25 cellular contexts compared by ENCODE assay signal in genomic region chr1:233695901-233696300, GRCh38.
DNase-seq lines count a peak whose midpoint lies in the region; ATAC-seq, FAIRE-seq and TF ChIP-seq lines count a peak whose summit lies in the region.
"Had no signal": no experiment of that assay in that cellular context is flagged by ENCODE, and none has a peak within 500 bp of the region (broad histone marks: within the 10 kb centered on the region; RNA-seq: fewer than 3 reads in every experiment).

No MANE protein-coding gene starts in this region.

- no peak overlapping the region for H3K4me3 ChIP-seq in mammary epithelial cell (replicated peaks in 1 of 3; ENCODE audit: insufficient read depth in 1 of 3, low read depth in 2 of 3, low read length in 3 of 3)
- H3K4me3 ChIP-seq: adrenal gland; BLaER1 treated with 17β-estradiol and CSF1 and Interleukin-3, amounts not matched to agents 10 nM and 100 nM; HAP-1; lower lobe of right lung; sigmoid colon; upper lobe of left lung had no signal

- in situ Hi-C loops in mammary epithelial cell (cut with MboI; ENCODE audit: low sequenced_read_pairs in 2 of 2) = no loop called here

- no peak for TF ChIP-seq CTCF in mammary epithelial cell (conservative IDR thresholded peaks at IDR 0.05 in 1 of 2, IDR thresholded peaks at IDR 0.05 in 1 of 2; ENCODE audit: extremely low read depth in 1 of 2, insufficient read depth in 1 of 2, low read depth in 1 of 2, low read length in 2 of 2)

- no peak overlapping the region for H2AFZ ChIP-seq in mammary epithelial cell (ENCODE audit: low read depth, low read length)

- H3K27ac ChIP-seq in mammary epithelial cell (ENCODE audit: insufficient read depth, low read depth, low read length) = no peak overlapping the region
- H3K27ac ChIP-seq: adrenal gland; BLaER1 treated with 17β-estradiol and CSF1 and Interleukin-3, amounts not matched to agents 10 nM and 100 nM; lower lobe of right lung; sigmoid colon; upper lobe of left lung had no signal

- no peaks in the 10 kb centered on the region for H3K36me3 ChIP-seq in mammary epithelial cell (ENCODE audit: insufficient read depth, low read length)
- H3K36me3 ChIP-seq: adrenal gland; BLaER1 treated with 17β-estradiol and CSF1 and Interleukin-3, amounts not matched to agents 10 nM and 100 nM; HAP-1; lower lobe of right lung; sigmoid colon; upper lobe of left lung had no signal

- BruUV-seq in mammary epithelial cell (replicated peaks; lab: Mats Ljungman, UMichigan) = no TSS peak

- FAIRE-seq in GM18507 (lab: Jason Lieb, UNC) = peak; percentile 5
- FAIRE-seq: keratinocyte had no signal

- H4K20me1 ChIP-seq in mammary epithelial cell (ENCODE audit: insufficient read depth, low read length) = no peaks in the 10 kb centered on the region
- H4K20me1 ChIP-seq: BLaER1 treated with 17β-estradiol and CSF1 and Interleukin-3, amounts not matched to agents 10 nM and 100 nM had no signal

- intact Hi-C loops in mammary epithelial cell (cut with micrococcal nuclease) = no loop called here

- H3K9ac ChIP-seq in mammary epithelial cell (ENCODE audit: insufficient read depth, low read length) = no peak overlapping the region
- H3K9ac ChIP-seq: BLaER1 treated with 17β-estradiol and CSF1 and Interleukin-3, amounts not matched to agents 10 nM and 100 nM; SK-N-SH had no signal

- no peak overlapping the region for H3K4me2 ChIP-seq in mammary epithelial cell (ENCODE audit: insufficient read depth, low read depth, low read length)
- H3K4me2 ChIP-seq: BLaER1 treated with 17β-estradiol and CSF1 and Interleukin-3, amounts not matched to agents 10 nM and 100 nM; SK-N-SH had no signal

- CTCF ChIA-PET in mammary epithelial cell (lab: Charles Lee; ENCODE audit: low non-redundant PET) = no interaction called here

- no peaks in the 10 kb centered on the region for H3K9me3 ChIP-seq in mammary epithelial cell (replicated peaks; ENCODE audit: insufficient read depth, low read length)
- H3K9me3 ChIP-seq: adrenal gland, Caco-2, HAP-1, lower lobe of right lung, SK-N-SH, upper lobe of left lung had no signal

- no peaks in the 10 kb centered on the region for H3K4me1 ChIP-seq in mammary epithelial cell (ENCODE audit: insufficient read depth, low read length)
- H3K4me1 ChIP-seq: adrenal gland; BLaER1 treated with 17β-estradiol and CSF1 and Interleukin-3, amounts not matched to agents 10 nM and 100 nM; Caco-2; HAP-1; lower lobe of right lung; sigmoid colon; upper lobe of left lung had no signal

- ATAC-seq in GM19351 (IDR thresholded peaks at IDR 0.05; ENCODE audit: unreplicated experiment) (peak; percentile 60), HG02798 (IDR thresholded peaks at IDR 0.05; ENCODE audit: poor library complexity, unreplicated experiment) (peak; percentile 78), HG03565 (IDR thresholded peaks at IDR 0.05; ENCODE audit: unreplicated experiment) (peak; percentile 46)
- ATAC-seq: lower lobe of right lung had no signal

- dilution Hi-C loops in mammary epithelial cell (cut with HindIII; ENCODE audit: low sequenced_read_pairs) = no loop called here

- no peaks in the 10 kb centered on the region for H3K79me2 ChIP-seq in mammary epithelial cell (ENCODE audit: insufficient read depth, low read length)

- H3K27me3 ChIP-seq in mammary epithelial cell (ENCODE audit: insufficient read depth, low read length) = peaks cover 3% of the 10 kb centered on the region
- H3K27me3 ChIP-seq: adrenal gland; BLaER1 treated with 17β-estradiol and CSF1 and Interleukin-3, amounts not matched to agents 10 nM and 100 nM; sigmoid colon; upper lobe of left lung had no signal

- DNase-seq in GM18507 (ENCODE audit: extremely low spot score, insufficient read length, low read depth) (no peak), mammary epithelial cell (no peak), NCI-H2107 (lab: John Stamatoyannopoulos, UW) (no peak)
- no peak for DNase-seq in activated CD8-positive, alpha-beta memory T cell treated with anti-CD3 and anti-CD28 coated beads for 24 hours
- DNase-seq in activated CD4-positive, CD25-positive, alpha-beta regulatory T cell treated with anti-CD3 and anti-CD28 coated beads, Interleukin-2, amount 50 U/mL, for 72 hours = no peak
- DNase-seq: ACHN; activated CD4-positive, alpha-beta memory T cell treated with anti-CD3 and anti-CD28 coated beads for 36 hours; activated T-cell treated with anti-CD3 and anti-CD28 coated beads for 4 hours; adrenal gland; Caco-2; cortex of kidney; lower lobe of right lung; NCI-H146; NCI-H526; sigmoid colon; SK-N-SH; stimulated activated CD4-positive, alpha-beta T cell treated with anti-CD3 and anti-CD28 coated beads, Interleukin-15, amount 100 ng/mL, for 24 hours; stimulated activated CD8-positive, alpha-beta memory T cell treated with anti-CD3 and anti-CD28 coated beads, Interleukin-4, amount 100 ng/mL, for 48 hours; upper lobe of left lung had no signal
